9 cellular contexts compared by ENCODE assay signal in the genomic region with DNA sequence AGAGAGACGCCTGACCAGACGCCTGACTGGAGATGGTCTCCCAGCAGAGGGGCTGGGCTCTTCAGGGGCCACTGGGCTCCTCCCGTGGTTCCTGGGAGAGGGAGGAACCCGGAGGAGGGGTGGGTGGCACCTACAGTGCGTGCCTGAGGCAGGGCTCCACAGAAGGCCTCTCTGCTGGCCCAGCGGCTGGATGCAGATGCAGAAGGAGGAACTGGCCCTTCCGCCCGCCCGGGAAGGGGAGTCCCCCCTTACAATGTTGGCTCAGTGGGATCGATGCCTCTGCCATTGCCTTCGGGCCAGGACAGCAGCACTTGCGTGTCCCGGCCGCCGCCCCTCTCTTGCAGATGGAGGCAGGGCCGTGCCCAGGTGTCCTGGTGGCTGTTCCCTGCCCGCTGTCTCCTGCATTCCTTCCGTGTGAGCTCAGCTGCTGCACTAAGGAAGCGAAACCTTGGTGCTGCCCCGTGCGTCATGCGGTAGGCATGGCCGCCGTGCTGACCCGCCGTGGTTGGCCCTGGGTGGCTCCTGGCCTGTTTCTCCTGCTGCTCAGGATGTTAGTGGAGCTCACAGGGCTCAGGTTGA. TPM values are rescaled to one million over a fixed set of nuclear protein-coding genes. Genes with fewer than 3 reads are reported as not detected.
DNase-seq lines count a peak whose midpoint lies in the region; ATAC-seq and TF ChIP-seq lines count a peak whose summit lies in the region.
"Had no signal": no experiment of that assay in that cellular context is flagged by ENCODE, and none has a peak within 500 bp of the region (broad histone marks: within the 10 kb centered on the region; RNA-seq: fewer than 3 reads in every experiment).

No MANE protein-coding gene starts in this region.

- no peaks in the 10 kb centered on the region for H3K27me3 ChIP-seq in trophoblast cell (ENCODE audit: insufficient read depth, low read length)

- peaks cover 1% of the 10 kb centered on the region for H3K27me3 Mint-ChIP-seq in HFFc6 (ENCODE audit: insufficient read depth)

- H3K18ac ChIP-seq in trophoblast cell (ENCODE audit: low read length), result no peak overlapping the region

- H3K36me3 ChIP-seq in trophoblast cell (ENCODE audit: control insufficient read depth in 1 of 2, insufficient read depth in 2 of 2, low read length in 2 of 2), result peaks cover 9% of the 10 kb centered on the region in 2 experiments

- ATAC-seq in GM21529 (IDR thresholded peaks at IDR 0.05; ENCODE audit: unreplicated experiment), result no peak
- ATAC-seq in HG03354 (IDR thresholded peaks at IDR 0.05; ENCODE audit: poor library complexity, severe bottlenecking, unreplicated experiment), result no peak

- peaks cover under 1% of the 10 kb centered on the region for H3K79me1 ChIP-seq in trophoblast cell (ENCODE audit: low read length)

- H3K27ac Mint-ChIP-seq in HFFc6, result no peak overlapping the region

- H3K4me2 ChIP-seq in trophoblast cell (ENCODE audit: low read length), result no peak overlapping the region

- H4K12ac ChIP-seq in trophoblast cell (ENCODE audit: low read depth, low read length), result no peak overlapping the region

- peaks cover 6% of the 10 kb centered on the region for H3K9me3 ChIP-seq in trophoblast cell (ENCODE audit: insufficient read depth, low read depth, low read length)

- H3K4me1 Mint-ChIP-seq in HFFc6 (ENCODE audit: low read depth), result peaks cover 6% of the 10 kb centered on the region

- H3K4me3 ChIP-seq in fibroblast of mammary gland (ENCODE audit: control insufficient read depth, low read depth, low read length) (no peak overlapping the region), trophoblast cell (ENCODE audit: low read depth, low read length) (no peak overlapping the region)

- H2BK12ac ChIP-seq in trophoblast cell (ENCODE audit: low read length), result no peak overlapping the region

- no peak overlapping the region for H3K27ac ChIP-seq in trophoblast cell (ENCODE audit: low read depth, low read length)

- peaks cover 14% of the 10 kb centered on the region for H3K79me2 ChIP-seq in trophoblast cell (ENCODE audit: control insufficient read depth, insufficient read depth, low read length, poor library complexity)

- no peak overlapping the region for H3K4me3 Mint-ChIP-seq in HFFc6

- no peak overlapping the region for H2AK5ac ChIP-seq in trophoblast cell (ENCODE audit: low read length)

- no peak overlapping the region for H2AFZ ChIP-seq in trophoblast cell (ENCODE audit: insufficient read depth, low read length, poor library complexity)

- no peak overlapping the region for H3K9ac ChIP-seq in trophoblast cell (ENCODE audit: low read length)

- no peak overlapping the region for H2BK5ac ChIP-seq in trophoblast cell (ENCODE audit: low read depth, low read length, poor library complexity)

- no CpG with 5 or more reads among the region's 26 CpGs for WGBS in trophoblast cell (ENCODE audit: extremely low coverage, insufficient coverage, insufficient read length)

- H2BK120ac ChIP-seq in trophoblast cell (ENCODE audit: insufficient read depth, low read length, poor library complexity), result no peak overlapping the region

- TF ChIP-seq CTCF in fibroblast of mammary gland (conservative IDR thresholded peaks at IDR 0.05; ENCODE audit: control insufficient read depth, insufficient read depth, low read depth, low read length) (no peak), HFFc6 (IDR thresholded peaks at IDR 0.05) (no peak)

- no peak overlapping the region for H4K8ac ChIP-seq in trophoblast cell (ENCODE audit: low read depth, low read length)

- H3K14ac ChIP-seq in trophoblast cell (ENCODE audit: low read length), result no peak overlapping the region

- H3K9me3 Mint-ChIP-seq in HFFc6, result no peaks in the 10 kb centered on the region

- DNase-seq in EL (peak; percentile 33), RPMI8226 (peak; percentile 95), fibroblast of mammary gland (ENCODE audit: low read depth) (peak; percentile 46), trophoblast cell (peak; percentile 94 to 95), HFFc6 (no peak)
- DNase-seq in activated T-cell treated with anti-CD3 and anti-CD28 coated beads, Interleukin-2, amount 50 U/mL, for 1 hour, result no peak
- DNase-seq: occipital lobe had no signal

- peaks cover 21 to 28% of the 10 kb centered on the region in 2 experiments for H3K4me1 ChIP-seq in trophoblast cell (ENCODE audit: control insufficient read depth in 1 of 2, insufficient read depth in 2 of 2, low read length in 2 of 2)

- no peaks in the 10 kb centered on the region for H3K36me3 Mint-ChIP-seq in HFFc6 (ENCODE audit: low read depth)

- no peak overlapping the region for H3K23ac ChIP-seq in trophoblast cell (ENCODE audit: low read length)

- H4K91ac ChIP-seq in trophoblast cell (ENCODE audit: low read depth, low read length), result no peak overlapping the region

- peak overlapping the region; percentile 24 for H3K4ac ChIP-seq in trophoblast cell (ENCODE audit: low read depth, low read length)

RNA-seq across cellular contexts. Expression of gene BAIAP2, which starts 15.1 kb away (rescaled TPM):
- polyA plus RNA-seq in trophoblast cell (2013), result 81.6 and 88.1 TPM in 2 replicates
- 10 to 100 TPM; 30.8 to 47.4 (median 35.9) TPM for total RNA-seq in HFFc6 (2021; fragmentation: NEBNext Ultra II Directional; extraction: Animal tissue kit (Norgen Biotek cat#: 25700))

RNA-seq across cellular contexts. Expression of gene CHMP6, which starts 58.4 kb away (rescaled TPM):
- 10.3 and 10.7 TPM in 2 replicates for polyA plus RNA-seq in trophoblast cell (2013)
- 10 to 100 TPM; 27.6 to 38.5 (median 31.5) TPM for total RNA-seq in HFFc6 (2021; fragmentation: NEBNext Ultra II Directional; extraction: Animal tissue kit (Norgen Biotek cat#: 25700))

Comparison
In these comparisons a context has a peak if more than half of its experiments do, and no peak if none do; other contexts are left out.
1. DNase-seq: peak in EL (single experiment), RPMI8226 (single experiment), fibroblast of mammary gland (single experiment) and trophoblast cell (2 of 2); none in activated T-cell treated with anti-CD3 and anti-CD28 coated beads, Interleukin-2, amount 50 U/mL, for 1 hour (single experiment) and HFFc6 (single experiment).